Comparison of ENCODE assay signal across 10 cellular contexts in the genomic region with DNA sequence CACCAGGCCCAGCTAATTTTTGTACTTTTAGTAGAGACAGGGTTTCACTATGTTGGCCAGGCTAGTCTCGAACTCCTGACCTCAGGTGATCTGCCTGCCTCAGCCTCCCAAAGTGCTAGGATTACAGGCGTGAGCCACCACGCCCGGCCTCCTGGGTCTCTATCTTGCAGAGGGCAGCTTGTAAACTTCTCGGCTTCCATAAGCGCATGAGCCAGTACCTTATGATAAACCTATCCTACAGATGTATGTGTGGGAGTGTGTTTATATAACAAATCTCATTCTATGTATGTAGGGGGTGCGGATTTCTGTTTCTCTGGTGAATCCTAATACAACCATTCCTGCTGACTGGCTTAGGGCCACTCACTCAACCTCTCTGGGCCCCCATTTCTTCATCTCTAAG. TPM values are rescaled to one million over a fixed set of nuclear protein-coding genes. Genes with fewer than 3 reads are reported as not detected.
DNase-seq lines count a peak whose midpoint lies in the region; ATAC-seq and TF ChIP-seq lines count a peak whose summit lies in the region.
"Not testable (repeated sequence)": the region's sequence is repeated elsewhere in the genome, so short reads cannot be mapped to it uniquely, and the experiment has no call there.
"Had no signal": no experiment of that assay in that cellular context is flagged by ENCODE, and none has a peak within 500 bp of the region (broad histone marks: within the 10 kb centered on the region; RNA-seq: fewer than 3 reads in every experiment).

No MANE protein-coding gene starts in this region.

- not testable (repeated sequence) for H3K9me3 ChIP-seq in osteoblast (ENCODE audit: low read depth, low read length)

- H3K79me2 ChIP-seq in osteoblast (ENCODE audit: insufficient read depth, low read length), result not testable (repeated sequence)

- not testable (repeated sequence) for H3K4me1 Mint-ChIP-seq in chondrocyte (ENCODE audit: low read depth)

- intact Hi-C loops in sciatic nerve (cut with DNase I), result not testable (repeated sequence)

- not testable (repeated sequence) for H3K36me3 ChIP-seq in osteoblast (ENCODE audit: insufficient read depth, low read length)

- not testable (repeated sequence) for H3K27ac Mint-ChIP-seq in chondrocyte (ENCODE audit: unreplicated experiment)

- not testable (repeated sequence) for H4K20me1 ChIP-seq in osteoblast (ENCODE audit: insufficient read depth, low read length)

- not testable (repeated sequence) for TF ChIP-seq CTCF in chondrocyte (IDR thresholded peaks at IDR 0.05); osteoblast (IDR thresholded peaks at IDR 0.05; ENCODE audit: extremely low read depth, low read depth, low read length)

- not testable (repeated sequence) for H3K27ac ChIP-seq in osteoblast (ENCODE audit: low read depth, low read length)

- H3K4me1 ChIP-seq in osteoblast (ENCODE audit: insufficient read depth, low read length), result not testable (repeated sequence)

- ATAC-seq in sciatic nerve, result not testable (repeated sequence)

- not testable (repeated sequence) for H2AFZ ChIP-seq in osteoblast (ENCODE audit: low read length)

- not testable (repeated sequence) for H3K27me3 ChIP-seq in osteoblast (ENCODE audit: insufficient read depth, low read length)

- not testable (repeated sequence) for H3K4me2 ChIP-seq in osteoblast (ENCODE audit: insufficient read depth, low read length)

- H3K9me3 Mint-ChIP-seq in chondrocyte (ENCODE audit: low read depth), result not testable (repeated sequence)

- not testable (repeated sequence) for H3K36me3 Mint-ChIP-seq in chondrocyte (ENCODE audit: low read depth)

- not testable (repeated sequence) for H3K27me3 Mint-ChIP-seq in chondrocyte (ENCODE audit: low read depth)

- DNase-seq in activated CD8-positive, alpha-beta memory T cell treated with anti-CD3 and anti-CD28 coated beads, Interleukin-2, amount 50 U/mL, for 48 hours, result peak; percentile 32
- peak; percentile 22 for DNase-seq in chondrocyte (ENCODE audit: low spot score)
- DNase-seq in mesenteric fat pad (ENCODE audit: low spot score), result peak; percentile 33
- DNase-seq in osteoblast (ENCODE audit: insufficient read length, low spot score, missing footprints), result peak; percentile 70
- DNase-seq in sciatic nerve (ENCODE audit: low spot score), result peak; percentile 15

- not testable (repeated sequence) for H3K4me3 Mint-ChIP-seq in chondrocyte (ENCODE audit: unreplicated experiment)

- H3K4me3 ChIP-seq in osteoblast (ENCODE audit: insufficient read depth, low read length), result not testable (repeated sequence)

RNA-seq across cellular contexts. Expression of gene F2RL3, which starts 51.3 kb away (rescaled TPM):
- 0.05 to 0.10 TPM in 2 of 3 replicates, not detected in the other for total RNA-seq in chondrocyte
- 33.9 TPM for total RNA-seq in mesenteric fat pad
- total RNA-seq in osteoblast, result under 0.01 TPM in 2 replicates
- total RNA-seq in sciatic nerve, result 2.5 TPM
- total RNA-seq: A673; Caco-2; Calu3; CD4-positive, alpha-beta T cell; CD8-positive, alpha-beta T cell had no signal

Comparison
In these comparisons a context has a peak if more than half of its experiments do, and no peak if none do; other contexts are left out.
1. DNase-seq: peak in every context shown above with its lines; median percentile 70 in osteoblast; 33 in mesenteric fat pad; 32 in activated CD8-positive, alpha-beta memory T cell treated with anti-CD3 and anti-CD28 coated beads, Interleukin-2, amount 50 U/mL, for 48 hours; 22 in chondrocyte; 15 in sciatic nerve.